Comparison of ENCODE assay signal across 16 cellular contexts in genomic region chr5:55446690-55447351, GRCh38.
"Had no signal": no experiment of that assay in that cellular context is flagged by ENCODE, and none has a peak within 500 bp of the region (broad histone marks: within the 10 kb centered on the region; RNA-seq: fewer than 3 reads in every experiment).

No MANE protein-coding gene starts in this region.

- H3K27me3 Mint-ChIP-seq: activated B cell treated with CpG ODN at 0.5 μM for 24 hours; activated CD4-positive, alpha-beta T cell treated with anti-CD3 and anti-CD28 coated beads, Interleukin-2, amount 10 ng/mL, durations not matched to agents 24 days and 14 days; memory B cell; stimulated activated naive B cell treated with anti-CD40 and anti-IgM and Interleukin-4, amounts not matched to agents 10 μg/mL and 1 μg/mL and 100 μg/mL, for 72 hours had no signal

- H3K9me3 ChIP-seq: spleen, upper lobe of right lung had no signal

- H3K9me3 Mint-ChIP-seq: activated B cell treated with CpG ODN at 0.5 μM for 24 hours; activated CD4-positive, alpha-beta T cell treated with anti-CD3 and anti-CD28 coated beads, Interleukin-2, amount 10 ng/mL, durations not matched to agents 24 days and 14 days; activated naive CD4-positive, alpha-beta T cell treated with anti-CD3 and anti-CD28 coated beads for 36 hours; memory B cell; stimulated activated naive B cell treated with anti-CD40 and anti-IgM and Interleukin-4, amounts not matched to agents 10 μg/mL and 1 μg/mL and 100 μg/mL, for 72 hours; T-helper 1 cell treated with Interleukin-12 subunit alpha and Interleukin-12 subunit beta and Interleukin-4 antibody, amounts not matched to agents 30 μg/mL and 1 μg/mL, for 36 hours had no signal

- H3K4me3 ChIP-seq: spleen, upper lobe of right lung had no signal

- H3K4me3 Mint-ChIP-seq: activated B cell treated with CpG ODN at 0.5 μM for 24 hours; activated CD4-positive, alpha-beta T cell treated with anti-CD3 and anti-CD28 coated beads, Interleukin-2, amount 10 ng/mL, durations not matched to agents 24 days and 14 days; activated naive CD4-positive, alpha-beta T cell treated with anti-CD3 and anti-CD28 coated beads for 36 hours; memory B cell; stimulated activated naive B cell treated with anti-CD40 and anti-IgM and Interleukin-4, amounts not matched to agents 10 μg/mL and 1 μg/mL and 100 μg/mL, for 72 hours; T-helper 1 cell treated with Interleukin-12 subunit alpha and Interleukin-12 subunit beta and Interleukin-4 antibody, amounts not matched to agents 30 μg/mL and 1 μg/mL, for 36 hours had no signal

- H3K4me1 Mint-ChIP-seq: activated B cell treated with CpG ODN at 0.5 μM for 24 hours; memory B cell; stimulated activated naive B cell treated with anti-CD40 and anti-IgM and Interleukin-4, amounts not matched to agents 10 μg/mL and 1 μg/mL and 100 μg/mL, for 72 hours had no signal

- H2AFZ ChIP-seq: parathyroid adenoma had no signal

- H3K4me1 ChIP-seq: parathyroid adenoma, spleen, upper lobe of right lung had no signal

- H3K27me3 ChIP-seq: spleen, upper lobe of right lung had no signal

- H3K27ac ChIP-seq: epithelial cell of prostate, parathyroid adenoma, spleen, upper lobe of right lung had no signal

- H3K9ac ChIP-seq: parathyroid adenoma had no signal

- H3K36me3 ChIP-seq: upper lobe of right lung had no signal

- H3K79me2 ChIP-seq: parathyroid adenoma had no signal

- H3K27ac Mint-ChIP-seq: activated B cell treated with CpG ODN at 0.5 μM for 24 hours; activated CD4-positive, alpha-beta T cell treated with anti-CD3 and anti-CD28 coated beads, Interleukin-2, amount 10 ng/mL, durations not matched to agents 24 days and 14 days; activated naive CD4-positive, alpha-beta T cell treated with anti-CD3 and anti-CD28 coated beads for 36 hours; stimulated activated naive B cell treated with anti-CD40 and anti-IgM and Interleukin-4, amounts not matched to agents 10 μg/mL and 1 μg/mL and 100 μg/mL, for 72 hours; T-helper 1 cell treated with Interleukin-12 subunit alpha and Interleukin-12 subunit beta and Interleukin-4 antibody, amounts not matched to agents 30 μg/mL and 1 μg/mL, for 36 hours had no signal

- ATAC-seq: left lobe of liver; SK-N-SH treated with all-trans-retinoic acid at 6 μM for 48 hours; stimulated activated naive B cell treated with anti-CD40 and anti-IgM and Interleukin-4, amounts not matched to agents 10 μg/mL and 1 μg/mL and 100 μg/mL, for 72 hours; upper lobe of right lung had no signal

- DNase-seq: activated B cell treated with CpG ODN at 0.5 μM for 24 hours; activated CD4-positive, alpha-beta T cell treated with anti-CD3 and anti-CD28 coated beads, Interleukin-2, amount 10 ng/mL, durations not matched to agents 24 days and 14 days; activated naive CD4-positive, alpha-beta T cell treated with anti-CD3 and anti-CD28 coated beads for 36 hours; caudate nucleus; effector memory CD4-positive, alpha-beta T cell; retina; spleen; stimulated activated CD4-positive, alpha-beta T cell treated with anti-CD3 and anti-CD28 coated beads, Interleukin-2, amount 100 ng/mL, for 24 hours; stimulated activated naive B cell treated with anti-CD40 and anti-IgM and Interleukin-4, amounts not matched to agents 10 μg/mL and 1 μg/mL and 100 μg/mL, for 72 hours; upper lobe of right lung had no signal
